1 cellular context compared by ENCODE assay signal in genomic region chr15:40892449-40893012, GRCh38.
TF ChIP-seq lines count a peak whose summit lies in the region.

No MANE protein-coding gene starts in this region.

TF ChIP-seq in GM23338, 12 proteins besides CTCF, POLR2A, EP300 and RAD21 (continued from another document):
- TF ChIP-seq ZNF114 (CRISPR knock-in tag; IDR thresholded peaks at IDR 0.05), result no peak
- TF ChIP-seq STAT1 (IDR thresholded peaks at IDR 0.05; ENCODE audit: unreplicated experiment), result no peak
- TF ChIP-seq ETS1 (IDR thresholded peaks at IDR 0.05), result no peak
- no peak for TF ChIP-seq ZNF462 (CRISPR knock-in tag; IDR thresholded peaks at IDR 0.05)
